ENCODE assay signal across 28 cellular contexts in genomic region chr5:50863771-50864170, GRCh38.
"Had no signal": no experiment of that assay in that cellular context is flagged by ENCODE, and none has a peak within 500 bp of the region (broad histone marks: within the 10 kb centered on the region; RNA-seq: fewer than 3 reads in every experiment).

No MANE protein-coding gene starts in this region.

- H3K4me3 Mint-ChIP-seq: activated CD4-positive, alpha-beta T cell treated with anti-CD3 and anti-CD28 coated beads, Interleukin-2, amount 10 ng/mL, durations not matched to agents 7 days and 5 days; activated CD8-positive, alpha-beta T cell treated with anti-CD3 and anti-CD28 coated beads, Interleukin-2, amount 10 ng/mL, durations not matched to agents 7 days and 5 days; activated naive CD4-positive, alpha-beta T cell treated with anti-CD3 and anti-CD28 coated beads for 36 hours; activated T-cell treated with anti-CD3 and anti-CD28 coated beads, Interleukin-2, amount 50 U/mL, for 4 hours; activated T-helper 1 cell treated with anti-CD3 and anti-CD28 coated beads, Interleukin-12 subunit alpha, Interleukin-12 subunit beta, Interleukin-2, Interleukin-4 antibody, amounts not matched to agents 30 ng/mL and 10 ng/mL and 1 ng/mL, durations not matched to agents 14 hours and 24 hours and 36 hours had no signal

- H3K9me3 ChIP-seq: adrenal gland, body of pancreas, breast epithelium had no signal

- H3K9me3 Mint-ChIP-seq: activated CD4-positive, alpha-beta T cell treated with anti-CD3 and anti-CD28 coated beads, Interleukin-2, amount 10 ng/mL, durations not matched to agents 7 days and 5 days; activated naive CD4-positive, alpha-beta T cell treated with anti-CD3 and anti-CD28 coated beads for 36 hours; activated naive CD4-positive, alpha-beta T cell treated with anti-CD3 and anti-CD28 coated beads, Interleukin-2, amount 50 U/mL, for 72 hours; activated T-cell treated with anti-CD3 and anti-CD28 coated beads, Interleukin-2, amount 50 U/mL, for 4 hours; activated T-helper 1 cell treated with anti-CD3 and anti-CD28 coated beads, Interleukin-12 subunit alpha, Interleukin-12 subunit beta, Interleukin-2, Interleukin-4 antibody, amounts not matched to agents 30 ng/mL and 10 ng/mL and 1 ng/mL, durations not matched to agents 14 hours and 24 hours and 36 hours had no signal

- ATAC-seq: activated CD8-positive, alpha-beta T cell treated with anti-CD3 and anti-CD28 coated beads, Interleukin-2, amount 10 ng/mL, durations not matched to agents 7 days and 5 days; activated naive CD4-positive, alpha-beta T cell treated with anti-CD3 and anti-CD28 coated beads, Interleukin-2, amount 50 U/mL, for 72 hours; activated T-cell treated with anti-CD3 and anti-CD28 coated beads, Interleukin-2, amount 50 U/mL, for 4 hours; body of pancreas had no signal

- FAIRE-seq: astrocyte had no signal

- H3K4me1 Mint-ChIP-seq: activated CD4-positive, alpha-beta T cell treated with anti-CD3 and anti-CD28 coated beads, Interleukin-2, amount 10 ng/mL, durations not matched to agents 7 days and 5 days had no signal

- H3K27ac ChIP-seq: adrenal gland, body of pancreas, breast epithelium, WERI-Rb-1 had no signal

- H3K27ac Mint-ChIP-seq: activated CD4-positive, alpha-beta T cell treated with anti-CD3 and anti-CD28 coated beads, Interleukin-2, amount 10 ng/mL, durations not matched to agents 7 days and 5 days; activated CD8-positive, alpha-beta T cell treated with anti-CD3 and anti-CD28 coated beads, Interleukin-2, amount 10 ng/mL, durations not matched to agents 7 days and 5 days; activated naive CD4-positive, alpha-beta T cell treated with anti-CD3 and anti-CD28 coated beads for 36 hours; activated naive CD4-positive, alpha-beta T cell treated with anti-CD3 and anti-CD28 coated beads, Interleukin-2, amount 50 U/mL, for 72 hours; activated T-helper 1 cell treated with anti-CD3 and anti-CD28 coated beads, Interleukin-12 subunit alpha, Interleukin-12 subunit beta, Interleukin-2, Interleukin-4 antibody, amounts not matched to agents 30 ng/mL and 10 ng/mL and 1 ng/mL, durations not matched to agents 14 hours and 24 hours and 36 hours had no signal

- H3K4me3 ChIP-seq: adrenal gland, body of pancreas, breast epithelium had no signal

- DNase-seq: activated CD4-positive, alpha-beta T cell treated with anti-CD3 and anti-CD28 coated beads for 1 hour; activated CD4-positive, alpha-beta T cell treated with anti-CD3 and anti-CD28 coated beads, Interleukin-2, amount 10 ng/mL, durations not matched to agents 7 days and 5 days; activated CD4-positive, alpha-beta T cell treated with anti-CD3 and anti-CD28 coated beads, Interleukin-2, amount 50 U/mL, for 48 hours; activated CD4-positive, CD25-positive, alpha-beta regulatory T cell; activated CD8-positive, alpha-beta T cell treated with anti-CD3 and anti-CD28 coated beads, Interleukin-2, amount 10 ng/mL, durations not matched to agents 7 days and 5 days; activated gamma-delta T cell treated with Interleukin-2 at 50 U/mL for 16 hours; activated naive CD4-positive, alpha-beta T cell treated with anti-CD3 and anti-CD28 coated beads for 36 hours; activated T-cell treated with anti-CD3 and anti-CD28 coated beads, Interleukin-2, amount 50 U/mL, for 4 hours; adrenal gland; body of pancreas; Karpas-422; NCI-H1048; NCI-H1105 treated with DMSO at 0.1 percent for 48 hours; NCI-H146; NCI-H187; NCI-H2029 treated with DMSO at 0.1 percent for 48 hours; NCI-H2107; NCI-H2171; NCI-H510A; NCI-H526; NCI-H748 treated with DMSO at 0.1 percent for 48 hours; Right ventricle myocardium superior; T1000; WERI-Rb-1 had no signal

- H3K36me3 Mint-ChIP-seq: activated naive CD4-positive, alpha-beta T cell treated with anti-CD3 and anti-CD28 coated beads, Interleukin-2, amount 50 U/mL, for 72 hours had no signal

- H3K4me1 ChIP-seq: adrenal gland, body of pancreas, breast epithelium had no signal

- H3K36me3 ChIP-seq: adrenal gland, breast epithelium, WERI-Rb-1 had no signal

- H3K27me3 ChIP-seq: body of pancreas, breast epithelium had no signal
